7 cellular contexts compared by ENCODE assay signal in genomic region chr11:72827650-72828049, GRCh38. TPM values are rescaled to one million over a fixed set of nuclear protein-coding genes. Genes with fewer than 3 reads are reported as not detected.
DNase-seq lines count a peak whose midpoint lies in the region; ATAC-seq, FAIRE-seq and TF ChIP-seq lines count a peak whose summit lies in the region.
"Not testable (repeated sequence)": the region's sequence is repeated elsewhere in the genome, so short reads cannot be mapped to it uniquely, and the experiment has no call there.

No MANE protein-coding gene starts in this region.

- H3K9me3 ChIP-seq in neutrophil: not testable (repeated sequence)

- in situ Hi-C loops in GM13976 (cut with MboI; ENCODE audit: low sequenced_read_pairs, unreplicated experiment): not testable (repeated sequence)

- ATAC-seq in activated CD8-positive, alpha-beta memory T cell treated with anti-CD3 and anti-CD28 coated beads, Interleukin-2, amount 10 ng/mL, durations not matched to agents 7 days and 5 days: peak; percentile 76
- ATAC-seq in central memory CD8-positive, alpha-beta T cell (replicated peaks; ENCODE audit: extremely low read depth, poor library complexity, severe bottlenecking): peak; percentile 47
- not testable (repeated sequence) for ATAC-seq in stimulated activated naive CD8-positive, alpha-beta T cell treated with anti-CD3 and anti-CD28 coated beads, Interleukin-15, amount 100 ng/mL, for 72 hours

- H3K27me3 Mint-ChIP-seq in activated CD8-positive, alpha-beta memory T cell treated with anti-CD3 and anti-CD28 coated beads, Interleukin-2, amount 10 ng/mL, durations not matched to agents 7 days and 5 days; central memory CD8-positive, alpha-beta T cell; stimulated activated naive CD8-positive, alpha-beta T cell treated with anti-CD3 and anti-CD28 coated beads, Interleukin-15, amount 100 ng/mL, for 72 hours: not testable (repeated sequence)

- peak; percentile 47 for DNase-seq in GM13976 (ENCODE audit: low spot score)
- not testable (repeated sequence) for DNase-seq in RWPE1 (ENCODE audit: low spot score); activated CD8-positive, alpha-beta memory T cell treated with anti-CD3 and anti-CD28 coated beads, Interleukin-2, amount 10 ng/mL, durations not matched to agents 7 days and 5 days; central memory CD8-positive, alpha-beta T cell (ENCODE audit: low spot score in 2 of 2); stimulated activated naive CD8-positive, alpha-beta T cell treated with anti-CD3 and anti-CD28 coated beads, Interleukin-15, amount 100 ng/mL, for 72 hours

- H3K4me1 ChIP-seq in neutrophil (ENCODE audit: control insufficient read depth in 1 of 2, insufficient read depth in 1 of 2, low read depth in 1 of 2, low read length in 1 of 2): peaks cover 29 to 37% of the 10 kb centered on the region in 2 experiments

- H3K9me3 Mint-ChIP-seq in activated CD8-positive, alpha-beta memory T cell treated with anti-CD3 and anti-CD28 coated beads, Interleukin-2, amount 10 ng/mL, durations not matched to agents 7 days and 5 days (ENCODE audit: low read depth); central memory CD8-positive, alpha-beta T cell; stimulated activated naive CD8-positive, alpha-beta T cell treated with anti-CD3 and anti-CD28 coated beads, Interleukin-15, amount 100 ng/mL, for 72 hours: not testable (repeated sequence)

- peak overlapping the region in 1 of 2 experiments; percentile 15 for H3K4me3 ChIP-seq in neutrophil (ENCODE audit: low read depth in 1 of 2, low read length in 1 of 2)

- H3K36me3 ChIP-seq in neutrophil: peaks cover 99% of the 10 kb centered on the region

- H3K4me1 Mint-ChIP-seq in activated CD8-positive, alpha-beta memory T cell treated with anti-CD3 and anti-CD28 coated beads, Interleukin-2, amount 10 ng/mL, durations not matched to agents 7 days and 5 days: peaks cover 22% of the 10 kb centered on the region
- H3K4me1 Mint-ChIP-seq in central memory CD8-positive, alpha-beta T cell: peaks cover 24% of the 10 kb centered on the region
- H3K4me1 Mint-ChIP-seq in stimulated activated naive CD8-positive, alpha-beta T cell treated with anti-CD3 and anti-CD28 coated beads, Interleukin-15, amount 100 ng/mL, for 72 hours: peaks cover 41% of the 10 kb centered on the region

- TF ChIP-seq CTCF in GM13976 (IDR thresholded peaks at IDR 0.05; ENCODE audit: borderline replicate concordance, control extremely low read depth, extremely low read depth, insufficient read depth, missing control alignments); RWPE1 (conservative IDR thresholded peaks at IDR 0.05; ENCODE audit: low read depth); neutrophil (IDR thresholded peaks at IDR 0.05): not testable (repeated sequence)

- peak overlapping the region; percentile 19 for H3K27ac ChIP-seq in RWPE1
- H3K27ac ChIP-seq in neutrophil: peak overlapping the region; percentile 98

- peaks cover 24% of the 10 kb centered on the region for H3K36me3 Mint-ChIP-seq in activated CD8-positive, alpha-beta memory T cell treated with anti-CD3 and anti-CD28 coated beads, Interleukin-2, amount 10 ng/mL, durations not matched to agents 7 days and 5 days
- H3K36me3 Mint-ChIP-seq in central memory CD8-positive, alpha-beta T cell (ENCODE audit: insufficient read depth): peaks cover 30% of the 10 kb centered on the region

- H3K27me3 ChIP-seq in neutrophil: not testable (repeated sequence)

- H3K27ac Mint-ChIP-seq in activated CD8-positive, alpha-beta memory T cell treated with anti-CD3 and anti-CD28 coated beads, Interleukin-2, amount 10 ng/mL, durations not matched to agents 7 days and 5 days: peak overlapping the region; percentile 89
- H3K27ac Mint-ChIP-seq in central memory CD8-positive, alpha-beta T cell (ENCODE audit: low read depth): peak overlapping the region; percentile 83
- H3K27ac Mint-ChIP-seq in stimulated activated naive CD8-positive, alpha-beta T cell treated with anti-CD3 and anti-CD28 coated beads, Interleukin-15, amount 100 ng/mL, for 72 hours: peak overlapping the region; percentile 30 to 60

- POLR2A ChIA-PET in RWPE1 (lab: Yijun Ruan, JAX; ENCODE audit: low non-redundant PET): not testable (repeated sequence)

- FAIRE-seq in islet of Langerhans (lab: Jason Lieb, UNC): peak; percentile 17

- peak overlapping the region; percentile 21 for H3K4me3 Mint-ChIP-seq in activated CD8-positive, alpha-beta memory T cell treated with anti-CD3 and anti-CD28 coated beads, Interleukin-2, amount 10 ng/mL, durations not matched to agents 7 days and 5 days
- not testable (repeated sequence) for H3K4me3 Mint-ChIP-seq in central memory CD8-positive, alpha-beta T cell; stimulated activated naive CD8-positive, alpha-beta T cell treated with anti-CD3 and anti-CD28 coated beads, Interleukin-15, amount 100 ng/mL, for 72 hours

- CTCF ChIA-PET in RWPE1 (lab: Yijun Ruan, JAX): interaction anchor here (0.6 to 1.0 kb wide), 3 partner anchors 351 to 508 kb away, joined by 3 read pairs; no protein-coding TSS in a partner anchor
- CTCF ChIA-PET in activated CD8-positive, alpha-beta memory T cell treated with anti-CD3 and anti-CD28 coated beads, Interleukin-2, amount 10 ng/mL, durations not matched to agents 7 days and 5 days (lab: Charles Lee): interaction anchor here (0.9 to 2.3 kb wide), 11 partner anchors 8 to 358 kb away, joined by 3 to 20 read pairs (median 4); partner anchors contain the start of gene STARD10

RNA-seq across cellular contexts. Expression of gene ATG16L2, which starts 13.4 kb away (rescaled TPM):
- total RNA-seq in activated CD8-positive, alpha-beta memory T cell treated with anti-CD3 and anti-CD28 coated beads, Interleukin-2, amount 10 ng/mL, durations not matched to agents 7 days and 5 days: 100 to 1,000 TPM; 103 to 168 TPM

RNA-seq across cellular contexts. Expression of gene STARD10, which starts 33.8 kb away (rescaled TPM):
- total RNA-seq in activated CD8-positive, alpha-beta memory T cell treated with anti-CD3 and anti-CD28 coated beads, Interleukin-2, amount 10 ng/mL, durations not matched to agents 7 days and 5 days: 10 to 100 TPM in 1 of 2 experiments, 1 to 10 TPM in 1; 8.4 to 18.4 TPM
